ENCODE assay signal across 26 cellular contexts in genomic region chr1:60345621-60346020, GRCh38.
DNase-seq lines count a peak whose midpoint lies in the region; ATAC-seq, FAIRE-seq and TF ChIP-seq lines count a peak whose summit lies in the region.
"Had no signal": no experiment of that assay in that cellular context is flagged by ENCODE, and none has a peak within 500 bp of the region (broad histone marks: within the 10 kb centered on the region; RNA-seq: fewer than 3 reads in every experiment).

No MANE protein-coding gene starts in this region.

- CTCF ChIA-PET in HepG2 (lab: Yijun Ruan, JAX; ENCODE audit: low intra/inter-chr PET ratio, low total read pairs), result no interaction called here

- H3K36me3 ChIP-seq in HepG2 (replicated peaks in 1 of 2; ENCODE audit: control insufficient read depth in 1 of 2, insufficient read depth in 2 of 2, low read length in 2 of 2), result no peaks in the 10 kb centered on the region
- H3K36me3 ChIP-seq: BLaER1, transverse colon had no signal

- no peaks in the 10 kb centered on the region for H4K20me1 ChIP-seq in HepG2 (ENCODE audit: insufficient read depth, low read length)
- H4K20me1 ChIP-seq: BLaER1 had no signal

- H3K79me2 ChIP-seq in HepG2 (ENCODE audit: insufficient read depth, low read length), result no peaks in the 10 kb centered on the region

- in situ Hi-C loops in HepG2 (cut with HindIII; ENCODE audit: extremely low pct_ligation_motif_present, low pct_unique_long_range_greater_than_20kb), result no loop called here

- H3K27me3 ChIP-seq in HepG2 (ENCODE audit: control insufficient read depth in 1 of 2, insufficient read depth in 2 of 2, low read length in 2 of 2), result no peaks in the 10 kb centered on the region
- H3K27me3 ChIP-seq: BLaER1, transverse colon had no signal

- no peak for FAIRE-seq in HepG2 (lab: Jason Lieb, UNC)
- FAIRE-seq: A549, GM18507, H54, K562 had no signal

- BruUV-seq in HepG2 (replicated peaks; lab: Mats Ljungman, UMichigan), result no TSS peak

- peak; percentile 6 for DNase-seq in AG08396 (ENCODE audit: low spot score)
- peak; percentile 23 for DNase-seq in OCI-M1 (lab: John Stamatoyannopoulos, UW)
- peak; percentile 9 for DNase-seq in epithelial cell of proximal tubule (ENCODE audit: low read depth)
- DNase-seq in HepG2 (ENCODE audit: low spot score), result no peak
- DNase-seq in DMS153 treated with DMSO at 0.1 percent for 48 hours (lab: John Stamatoyannopoulos, UW; ENCODE audit: unreplicated experiment), result no peak
- no peak for DNase-seq in A172 (ENCODE audit: low spot score)
- DNase-seq: activated CD4-positive, alpha-beta memory T cell treated with anti-CD3 and anti-CD28 coated beads, Interleukin-2, amount 10 ng/mL, durations not matched to agents 7 days and 5 days; activated CD4-positive, CD25-positive, alpha-beta regulatory T cell; activated effector memory CD4-positive, alpha-beta T cell treated with anti-CD3 and anti-CD28 coated beads, Interleukin-2, amount 50 U/mL, for 16 hours; Caco-2; left cardiac atrium; mesendoderm; NCI-H1048; NCI-H187 treated with DMSO at 0.1 percent for 48 hours; occipital lobe; retina; stimulated activated naive CD8-positive, alpha-beta T cell treated with anti-CD3 and anti-CD28 coated beads, Interleukin-15, amount 100 ng/mL, for 72 hours; T1000; transverse colon had no signal

- no peak for TF ChIP-seq POLR2A in HepG2 (IDR thresholded peaks at IDR 0.05; ENCODE audit: insufficient read depth in 1 of 2, low read depth in 2 of 2, low read length in 2 of 2)

- H3K4me2 ChIP-seq in HepG2 (ENCODE audit: low read depth, low read length), result no peak overlapping the region
- H3K4me2 ChIP-seq: A549, BLaER1 had no signal

- H3K27ac ChIP-seq in HepG2 (ENCODE audit: extremely low read length, insufficient read depth, low read length), result no peak overlapping the region
- H3K27ac ChIP-seq: A549, BLaER1, transverse colon had no signal

- no peaks in the 10 kb centered on the region for H3K4me1 ChIP-seq in HepG2 (ENCODE audit: insufficient read depth, low read length)
- H3K4me1 ChIP-seq: A549, BLaER1, Caco-2, transverse colon had no signal

- H3K4me3 ChIP-seq in epithelial cell of proximal tubule (ENCODE audit: low read depth, low read length), result no peak overlapping the region
- no peak overlapping the region for H3K4me3 ChIP-seq in HepG2 (replicated peaks in 1 of 3; ENCODE audit: insufficient read depth in 1 of 3, low read depth in 2 of 3, low read length in 3 of 3)
- H3K4me3 ChIP-seq: A549, BLaER1, K562, transverse colon had no signal

- no peak for TF ChIP-seq CTCF in epithelial cell of proximal tubule (conservative IDR thresholded peaks at IDR 0.05; ENCODE audit: low read depth, low read length)
- no peak for TF ChIP-seq CTCF in HepG2 (CRISPR knock-in tag; IDR thresholded peaks at IDR 0.05)

- no peak overlapping the region for H2AFZ ChIP-seq in HepG2 (ENCODE audit: low read length)

- intact Hi-C loops in HepG2 (cut with micrococcal nuclease; ENCODE audit: unreplicated experiment), result no loop called here

- no peaks in the 10 kb centered on the region for H3K9me3 ChIP-seq in HepG2 (ENCODE audit: low read length)
- H3K9me3 ChIP-seq: A549, BLaER1, Caco-2, transverse colon had no signal

- ATAC-seq in HepG2 (no peak), HG02885 (IDR thresholded peaks at IDR 0.05; ENCODE audit: poor library complexity, unreplicated experiment) (no peak), HG03378 (IDR thresholded peaks at IDR 0.05; ENCODE audit: unreplicated experiment) (no peak)
- ATAC-seq: A549; K562; left cardiac atrium; stimulated activated naive CD8-positive, alpha-beta T cell treated with anti-CD3 and anti-CD28 coated beads, Interleukin-15, amount 100 ng/mL, for 72 hours had no signal

- POLR2A ChIA-PET in HepG2 (lab: Yijun Ruan, JAX), result no interaction called here

- H3K9ac ChIP-seq in HepG2 (ENCODE audit: insufficient read depth, low read depth, low read length), result no peak overlapping the region
- H3K9ac ChIP-seq: BLaER1 had no signal

- 0% methylated on average over 1 of the region's 1 CpG for WGBS in HepG2 (ENCODE audit: low lambda C conversion rate)

- TF ChIP-seq RAD21 in HepG2 (CRISPR knock-in tag; IDR thresholded peaks at IDR 0.05), result no peak

- TF ChIP-seq EP300 in HepG2 (IDR thresholded peaks at IDR 0.05; ENCODE audit: low read depth in 2 of 2, low read length in 2 of 2) (no peak), HepG2 (CRISPR knock-in tag; IDR thresholded peaks at IDR 0.05; ENCODE audit: borderline replicate concordance) (no peak)

TF ChIP-seq in HepG2, 621 proteins besides CTCF, POLR2A, EP300 and RAD21:
- TF ChIP-seq BRD4 (CRISPR knock-in tag; IDR thresholded peaks at IDR 0.05) (no peak), MNT (IDR thresholded peaks at IDR 0.05) (peak; percentile 40; the same call in 1 of the 2 replicates)
TF ChIP-seq in HepG2: peak in this region for 1.

Comparison
In these comparisons a context has a peak if more than half of its experiments do, and no peak if none do; other contexts are left out.
1. DNase-seq: peak in AG08396 (single experiment), OCI-M1 (single experiment) and epithelial cell of proximal tubule (single experiment); none in HepG2 (single experiment), DMS153 treated with DMSO at 0.1 percent for 48 hours (single experiment) and A172 (single experiment).